In genomic region chr22:36344106-36344827, GRCh38 we compare ENCODE assay signal across 7 cellular contexts. TPM values are rescaled to one million over a fixed set of nuclear protein-coding genes. Genes with fewer than 3 reads are reported as not detected.
DNase-seq lines count a peak whose midpoint lies in the region; ATAC-seq, FAIRE-seq and TF ChIP-seq lines count a peak whose summit lies in the region.

No MANE protein-coding gene starts in this region.

- H3K79me2 ChIP-seq in astrocyte (ENCODE audit: insufficient read depth, low read length), result peaks cover 96% of the 10 kb centered on the region

- H3K4me3 Mint-ChIP-seq in astrocyte (ENCODE audit: unreplicated experiment) (peak overlapping the region; percentile 45), naive B cell (no peak overlapping the region)

- H3K27me3 Mint-ChIP-seq in astrocyte (ENCODE audit: low read depth, unreplicated experiment), result no peaks in the 10 kb centered on the region
- H3K27me3 Mint-ChIP-seq in naive B cell, result no peaks in the 10 kb centered on the region

- H3K4me1 Mint-ChIP-seq in astrocyte (ENCODE audit: low read depth, unreplicated experiment) (peaks cover 63% of the 10 kb centered on the region), naive B cell (peaks cover 30 to 52% (median 46%) of the 10 kb centered on the region in 3 donors)

- H3K27ac Mint-ChIP-seq in astrocyte (ENCODE audit: unreplicated experiment) (peak overlapping the region; percentile 93), naive B cell (peak overlapping the region in 5 of 6 donors; percentile 63 to 81 (median 68))

- ATAC-seq in naive B cell (ENCODE audit: low read depth in 2 of 2), result no peak
- no peak for ATAC-seq in HG02798 (IDR thresholded peaks at IDR 0.05; ENCODE audit: poor library complexity, unreplicated experiment)

- intact Hi-C loops in ovary (cut with DNase I), result no loop called here

- peaks cover 75% of the 10 kb centered on the region for H3K36me3 ChIP-seq in astrocyte (ENCODE audit: insufficient read depth, low read length)
- H3K36me3 ChIP-seq in subcutaneous abdominal adipose tissue (ENCODE audit: control insufficient read depth in 5 of 5, insufficient read depth in 5 of 5, low read length in 5 of 5), result peaks cover 0 to 76% (median 58%) of the 10 kb centered on the region in 5 donors
- H3K36me3 ChIP-seq in ovary, result no peaks in the 10 kb centered on the region

- FAIRE-seq in astrocyte (lab: Jason Lieb, UNC), result no peak

- H4K20me1 ChIP-seq in astrocyte (ENCODE audit: insufficient read depth, low read length), result peaks cover 94% of the 10 kb centered on the region

- H3K27ac ChIP-seq in VCaP, result peak overlapping the region; percentile 80
- peak overlapping the region; percentile 39 for H3K27ac ChIP-seq in astrocyte (ENCODE audit: low read depth, low read length)
- peak overlapping the region; percentile 54 for H3K27ac ChIP-seq in subcutaneous abdominal adipose tissue (ENCODE audit: low read depth, low read length)
- no peak overlapping the region for H3K27ac ChIP-seq in ovary

- H3K4me1 ChIP-seq in astrocyte (ENCODE audit: insufficient read depth, low read length), result peaks cover 55% of the 10 kb centered on the region
- H3K4me1 ChIP-seq in subcutaneous abdominal adipose tissue (ENCODE audit: control insufficient read depth in 5 of 5, insufficient read depth in 5 of 5, low read length in 5 of 5), result peaks cover 5 to 84% (median 21%) of the 10 kb centered on the region in 5 donors
- H3K4me1 ChIP-seq in ovary (ENCODE audit: insufficient read depth), result peaks cover 8% of the 10 kb centered on the region

- no peak for TF ChIP-seq POLR2A in ovary (IDR thresholded peaks at IDR 0.05)

- peak overlapping the region; percentile 11 for H3K9ac ChIP-seq in astrocyte (ENCODE audit: low read length)
- H3K9ac ChIP-seq in subcutaneous abdominal adipose tissue (ENCODE audit: low read length in 5 of 5), result no peak overlapping the region

- no peak for DNase-seq in astrocyte (ENCODE audit: low read depth)
- DNase-seq in naive B cell, result no peak
- DNase-seq in GM10266 (ENCODE audit: extremely low spot score), result no peak
- DNase-seq in ovary, result no peak

- H3K4me3 ChIP-seq in astrocyte (ENCODE audit: insufficient read depth, low read depth, low read length) (no peak overlapping the region), subcutaneous abdominal adipose tissue (ENCODE audit: low read depth in 1 of 5, low read length in 5 of 5) (no peak overlapping the region), ovary (no peak overlapping the region)

- 89 to 92% (median 91%) methylated on average over 23 of the region's 23 CpGs for WGBS in ovary, 3 donors

- H3K27me3 ChIP-seq in astrocyte (ENCODE audit: insufficient read depth, low read length), result no peaks in the 10 kb centered on the region
- H3K27me3 ChIP-seq in subcutaneous abdominal adipose tissue (ENCODE audit: control insufficient read depth in 5 of 5, insufficient read depth in 4 of 5, low read length in 5 of 5), result no peaks in the 10 kb centered on the region
- H3K27me3 ChIP-seq in ovary, result no peaks in the 10 kb centered on the region

- H3K36me3 Mint-ChIP-seq in astrocyte (ENCODE audit: low read depth, unreplicated experiment), result peaks cover 32% of the 10 kb centered on the region
- peaks cover 14 to 18% of the 10 kb centered on the region in 2 donors for H3K36me3 Mint-ChIP-seq in naive B cell

- no peak overlapping the region for H2AFZ ChIP-seq in astrocyte (ENCODE audit: low read depth, low read length)

- no peaks in the 10 kb centered on the region for H3K9me3 ChIP-seq in astrocyte (ENCODE audit: insufficient read depth, low read depth, low read length)
- no peaks in the 10 kb centered on the region for H3K9me3 ChIP-seq in subcutaneous abdominal adipose tissue (ENCODE audit: control insufficient read depth in 5 of 5, low read length in 5 of 5)
- no peaks in the 10 kb centered on the region for H3K9me3 ChIP-seq in ovary

- H3K4me2 ChIP-seq in astrocyte (ENCODE audit: low read length), result no peak overlapping the region

- H3K9me3 Mint-ChIP-seq in astrocyte (ENCODE audit: unreplicated experiment) (no peaks in the 10 kb centered on the region), naive B cell (no peaks in the 10 kb centered on the region)

- no peak for TF ChIP-seq EP300 in ovary (IDR thresholded peaks at IDR 0.05)

- TF ChIP-seq CTCF in VCaP (conservative IDR thresholded peaks at IDR 0.05) (no peak), astrocyte (IDR thresholded peaks at IDR 0.05; ENCODE audit: insufficient read depth, low read depth, low read length) (no peak), GM10266 (IDR thresholded peaks at IDR 0.05; ENCODE audit: control insufficient read depth, insufficient read depth, low read depth, missing control alignments) (no peak), ovary (IDR thresholded peaks at IDR 0.05) (no peak)

RNA-seq across cellular contexts. Expression of gene MYH9, which starts 43.5 kb away (rescaled TPM):
- total RNA-seq in astrocyte (2,278 and 2,469 TPM in 2 replicates), ovary (100 to 1,000 TPM; 128 to 452 (median 348) TPM)
- polyA plus RNA-seq in naive B cell (ENCODE audit: low read depth in 6 of 6) (100 to 1,000 TPM in 1 of 6 donors, 10 to 100 TPM in 5; 17.3 to 255 (median 64.5) TPM), ovary (100 to 1,000 TPM; 196 to 530 TPM)

Comparison
In these comparisons a context has a peak if more than half of its experiments do, and no peak if none do; other contexts are left out.
1. H3K27ac ChIP-seq: peak in VCaP (single experiment), astrocyte (single experiment) and subcutaneous abdominal adipose tissue (single experiment); none in ovary (0 of 2).